Comparison of ENCODE assay signal across 25 cellular contexts in genomic region chr5:171437286-171437821, GRCh38. TPM values are rescaled to one million over a fixed set of nuclear protein-coding genes. Genes with fewer than 3 reads are reported as not detected.
DNase-seq lines count a peak whose midpoint lies in the region; ATAC-seq, FAIRE-seq and TF ChIP-seq lines count a peak whose summit lies in the region.
"Had no signal": no experiment of that assay in that cellular context is flagged by ENCODE, and none has a peak within 500 bp of the region (broad histone marks: within the 10 kb centered on the region; RNA-seq: fewer than 3 reads in every experiment).

No MANE protein-coding gene starts in this region.

- peak overlapping the region; percentile 41 for H4K91ac ChIP-seq in H1 (replicated peaks; ENCODE audit: insufficient read length, low read length)

- no peaks in the 10 kb centered on the region; the same call in 1 of the 2 replicates for H3K23me2 ChIP-seq in H1 (ENCODE audit: low read depth, low read length)

- peak overlapping the region; percentile 81; the same call in 1 of the 2 replicates for H4K8ac ChIP-seq in H1 (ENCODE audit: extremely low read depth, insufficient read depth, low read length)

- H3K36me3 ChIP-seq in SJCRH30 (no peaks in the 10 kb centered on the region), H1 (ENCODE audit: control insufficient read depth in 2 of 4, insufficient read depth in 4 of 4, low read length in 3 of 4) (no peaks in the 10 kb centered on the region), small intestine (ENCODE audit: control insufficient read depth in 2 of 2, insufficient read depth in 2 of 2, low read length in 2 of 2) (no peaks in the 10 kb centered on the region)
- H3K36me3 ChIP-seq: breast epithelium, tibial nerve had no signal

- peak overlapping the region; percentile 78 for H3K18ac ChIP-seq in H1 (ENCODE audit: extremely low read depth, low read length)

- H3K4me2 ChIP-seq in H1 (ENCODE audit: insufficient read depth in 1 of 2, low read depth in 2 of 2, low read length in 2 of 2): peak overlapping the region; percentile 26; a peak in 2 of 4 replicates
- H3K4me2 ChIP-seq: smooth muscle cell had no signal

- H3K14ac ChIP-seq in H1 (ENCODE audit: insufficient read length): no peak overlapping the region

- H3K79me1 ChIP-seq in H1 (ENCODE audit: low read depth, low read length): no peaks in the 10 kb centered on the region

- H2BK5ac ChIP-seq in H1 (ENCODE audit: low read depth, low read length): peak overlapping the region; percentile 60; the same call in 1 of the 2 replicates

- TF ChIP-seq CTCF in H1 (IDR thresholded peaks at IDR 0.05; ENCODE audit: control extremely low read depth in 1 of 3, insufficient read depth in 1 of 3, low read depth in 1 of 3, low read length in 3 of 3) (peak in 1 of 3 experiments; percentile 14; a peak in 1 of 4 replicates), omental fat pad (IDR thresholded peaks at IDR 0.05) (no peak)

- H3K4me1 ChIP-seq in SJCRH30 (peaks cover 8% of the 10 kb centered on the region; the same call in 1 of the 2 replicates), H1 (replicated peaks in 1 of 4; ENCODE audit: control insufficient read depth in 3 of 4, insufficient read depth in 4 of 4, low read length in 3 of 4) (peaks cover 0 to 38% (median 23%) of the 10 kb centered on the region in 4 experiments; a peak in 6 of 7 replicates), small intestine (ENCODE audit: control insufficient read depth in 2 of 2, insufficient read depth in 1 of 2, low read depth in 1 of 2, low read length in 1 of 2) (no peaks in the 10 kb centered on the region)
- H3K4me1 ChIP-seq: breast epithelium, tibial nerve had no signal

- H3K27ac ChIP-seq in SJCRH30 (peak overlapping the region; percentile 76), H1 (ENCODE audit: low read depth, low read length) (no peak overlapping the region), small intestine (ENCODE audit: low read depth in 1 of 2, low read length in 1 of 2) (no peak overlapping the region)
- H3K27ac ChIP-seq: breast epithelium, tibial nerve had no signal

- TF ChIP-seq EP300 in H1 (IDR thresholded peaks at IDR 0.05; ENCODE audit: borderline replicate concordance in 1 of 2, low read depth in 2 of 2, low read length in 2 of 2): no peak

- no peak for FAIRE-seq in H1 (lab: Jason Lieb, UNC)
- FAIRE-seq in small intestine (lab: Jason Lieb, UNC): no peak
- FAIRE-seq: GM12878, kidney, TTC549 had no signal

- TF ChIP-seq POLR2A in H1 (IDR thresholded peaks at IDR 0.05; ENCODE audit: control extremely low read depth in 1 of 2, low read depth in 2 of 2, low read length in 2 of 2): no peak

- peak overlapping the region; percentile 57 for H2AFZ ChIP-seq in H1 (ENCODE audit: low read length)

- H3K4ac ChIP-seq in H1 (replicated peaks; ENCODE audit: insufficient read length, low read depth, low read length): no peak overlapping the region

- DNase-seq in DMS 273 (lab: John Stamatoyannopoulos, UW; ENCODE audit: unreplicated experiment) (peak; percentile 50), SJCRH30 (peak; percentile 84 to 85), H1 (ENCODE audit: low read depth in 1 of 2, low spot score in 2 of 2) (no peak), omental fat pad (ENCODE audit: low spot score) (no peak), small intestine (no peak), NCI-H2081 (lab: John Stamatoyannopoulos, UW) (no peak)
- DNase-seq: activated CD4-positive, alpha-beta T cell treated with anti-CD3 and anti-CD28 coated beads for 48 hours; activated CD8-positive, alpha-beta memory T cell treated with anti-CD3 and anti-CD28 coated beads, Interleukin-2, amount 10 ng/mL, durations not matched to agents 7 days and 5 days; activated naive CD8-positive, alpha-beta T cell treated with anti-CD3 and anti-CD28 coated beads for 36 hours; CD4-positive, alpha-beta memory T cell; DMS79; GOT3; kidney; mesenchymal stem cell; naive thymus-derived CD8-positive, alpha-beta T cell; NCI-H1092 treated with DMSO at 0.1 percent for 48 hours; NCI-H510A; stimulated activated CD4-positive, alpha-beta T cell treated with anti-CD3 and anti-CD28 coated beads, Interleukin-4, amount 100 ng/mL, for 1 hour had no signal

- no peaks in the 10 kb centered on the region for H3K79me2 ChIP-seq in H1 (ENCODE audit: control insufficient read depth in 1 of 2, insufficient read depth in 2 of 2, low read length in 2 of 2)

- POLR2A ChIA-PET in H1 (lab: Charles Lee; ENCODE audit: partially characterized antibody): interaction anchor here (0.8 to 1.6 kb wide), 8 partner anchors 10 to 49 kb away, joined by 3 to 8 read pairs (median 4); partner anchors contain the start of gene NPM1

- peak; percentile 80 for ATAC-seq in omental fat pad (ENCODE audit: low FRiP score)
- no peak for ATAC-seq in HG03139 (IDR thresholded peaks at IDR 0.05; ENCODE audit: unreplicated experiment)
- no peak for ATAC-seq in HG03095 (IDR thresholded peaks at IDR 0.05; ENCODE audit: unreplicated experiment)
- ATAC-seq: activated CD8-positive, alpha-beta memory T cell treated with anti-CD3 and anti-CD28 coated beads, Interleukin-2, amount 10 ng/mL, durations not matched to agents 7 days and 5 days; GM12878; naive thymus-derived CD8-positive, alpha-beta T cell had no signal

- H3K56ac ChIP-seq in H1 (replicated peaks; ENCODE audit: insufficient read length, low read depth, low read length): no peak overlapping the region

- no peak overlapping the region; the same call in 1 of the 2 replicates for H2BK15ac ChIP-seq in H1 (ENCODE audit: low read length)

- no peak overlapping the region for H2AK5ac ChIP-seq in H1 (ENCODE audit: low read depth, low read length)

- no peak overlapping the region for H4K5ac ChIP-seq in H1 (ENCODE audit: insufficient read length, low read depth, low read length)

- H2BK12ac ChIP-seq in H1 (ENCODE audit: low read depth, low read length): peak overlapping the region; percentile 96; the same call in 1 of the 2 replicates

- no peak overlapping the region for H3K23ac ChIP-seq in H1 (ENCODE audit: insufficient read length)

- WGBS in H1 (ENCODE audit: extremely low coverage in 1 of 2, insufficient coverage in 1 of 2, insufficient read length in 1 of 2, insufficient replicate concordance in 2 of 2, low coverage in 1 of 2, low lambda C conversion rate in 2 of 2, missing lambda C conversion rate in 1 of 2), 2 experiments: 45% methylated on average over 13 of the region's 14 CpGs; no CpG with 5 or more reads in 1 of the 2 experiments
- WGBS in small intestine, 3 donors: 66 to 78% (median 69%) methylated on average over 14 of the region's 14 CpGs

- peak in 1 of 2 experiments; percentile 2; a peak in 2 of 4 replicates for TF ChIP-seq RAD21 in H1 (IDR thresholded peaks at IDR 0.05 in 1 of 2, conservative IDR thresholded peaks at IDR 0.05 in 1 of 2; ENCODE audit: low read depth in 2 of 2, low read length in 2 of 2)

- CTCF ChIA-PET in H1 (lab: Charles Lee; ENCODE audit: partially characterized antibody): interaction anchor here (1.0 to 6.3 kb wide), 9 partner anchors 12 to 193 kb away, joined by 3 to 56 read pairs (median 3); partner anchors contain the start of gene FGF18

- peak overlapping the region; percentile 25 for H3K4me3 ChIP-seq in SJCRH30
- H3K4me3 ChIP-seq in H1 (ENCODE audit: extremely low read depth in 1 of 4, insufficient read depth in 2 of 4, low read depth in 3 of 4, low read length in 4 of 4): peak overlapping the region in 1 of 4 experiments; percentile 1; a peak in 2 of 8 replicates
- no peak overlapping the region for H3K4me3 ChIP-seq in small intestine (ENCODE audit: low read depth in 1 of 2, low read length in 2 of 2)
- H3K4me3 ChIP-seq: breast epithelium, GM12878, smooth muscle cell, tibial nerve had no signal

- no peak overlapping the region for H2BK120ac ChIP-seq in H1 (replicated peaks; ENCODE audit: low read depth, low read length)

- peaks cover 0 to 2% of the 10 kb centered on the region in 2 experiments for H4K20me1 ChIP-seq in H1 (replicated peaks in 1 of 2; ENCODE audit: control insufficient read depth in 1 of 2, insufficient read depth in 2 of 2, low read length in 2 of 2)

- no peaks in the 10 kb centered on the region for H3K9me3 ChIP-seq in SJCRH30 (replicated peaks)
- no peaks in the 10 kb centered on the region for H3K9me3 ChIP-seq in H1 (ENCODE audit: insufficient read depth in 2 of 2, low read depth in 1 of 2, low read length in 1 of 2)
- no peaks in the 10 kb centered on the region for H3K9me3 ChIP-seq in small intestine (ENCODE audit: control insufficient read depth, low read depth)
- H3K9me3 ChIP-seq: breast epithelium, tibial nerve had no signal

- H2BK20ac ChIP-seq in H1 (ENCODE audit: low read length): peak overlapping the region; percentile 72; the same call in 1 of the 2 replicates

- no peak overlapping the region for H3K9ac ChIP-seq in H1 (replicated peaks in 1 of 4; ENCODE audit: extremely low read depth in 1 of 4, low read depth in 3 of 4, low read length in 3 of 4)

- H3K27me3 ChIP-seq in SJCRH30 (no peaks in the 10 kb centered on the region), H1 (replicated peaks in 1 of 4; ENCODE audit: control insufficient read depth in 3 of 4, extremely low read depth in 1 of 4, insufficient read depth in 3 of 4, low read length in 3 of 4) (no peaks in the 10 kb centered on the region), small intestine (ENCODE audit: control insufficient read depth in 2 of 2, insufficient read depth in 2 of 2, low read length in 2 of 2) (no peaks in the 10 kb centered on the region)
- H3K27me3 ChIP-seq: breast epithelium, tibial nerve had no signal

RNA-seq across cellular contexts. Expression of gene FGF18, which starts 17.9 kb away (rescaled TPM):
- 0.18 TPM in 1 of 2 replicates, not detected in the other for total RNA-seq in SJCRH30 (2014; rRNA removed; shearing (Covaris generic))
- total RNA-seq in H1 (2021; fragmentation: NEBNext Ultra II Directional; extraction: Animal tissue kit (Norgen Biotek cat#: 25700)): 0.63 and 1.3 TPM in 2 replicates
- polyA plus RNA-seq in H1 (2011; rRNA removed): 0.54 and 0.64 TPM in 2 replicates
- 0.49 TPM for polyA plus RNA-seq in H1 (2011; cell fraction: cytosol; rRNA removed)
- 0.76 TPM for polyA plus RNA-seq in H1 (2011; cell fraction: nucleus; rRNA removed)
- 0.32 to 0.57 TPM (median 0.39 TPM) in 4 replicates for polyA plus RNA-seq in H1 (2012, experiment 1 of 2)
- polyA plus RNA-seq in H1 (2012, experiment 2 of 2): 0.49 TPM
- polyA plus RNA-seq in H1 (2013, experiment 1 of 2): 1.4 TPM
- polyA plus RNA-seq in H1 (2013, experiment 2 of 2): 1.3 TPM
- polyA minus RNA-seq in H1 (2011; rRNA and poly(A)+ RNA removed): 0.22 TPM in 1 of 2 replicates, not detected in the other
- polyA minus RNA-seq in H1 (2011; cell fraction: cytosol; rRNA and poly(A)+ RNA removed): 0.73 TPM
- polyA minus RNA-seq in H1 (2011; cell fraction: nucleus; rRNA and poly(A)+ RNA removed): not detected
- total RNA-seq in omental fat pad: 1 to 10 TPM in 3 of 4 donors, under 1 TPM in 1; 0.79 to 7.5 (median 2.1) TPM
- 1 to 10 TPM in 1 of 3 donors, under 1 TPM in 2; 0.54 to 2.0 (median 0.67) TPM for polyA plus RNA-seq in small intestine
- total RNA-seq: activated CD8-positive, alpha-beta memory T cell treated with anti-CD3 and anti-CD28 coated beads, Interleukin-2, amount 10 ng/mL, durations not matched to agents 7 days and 5 days; smooth muscle cell had no signal
- polyA plus RNA-seq: naive thymus-derived CD8-positive, alpha-beta T cell had no signal

RNA-seq across cellular contexts. Expression of gene NPM1, which starts 49.7 kb away (rescaled TPM):
- 3,269 and 3,693 TPM in 2 replicates for total RNA-seq in SJCRH30 (2014; rRNA removed; shearing (Covaris generic))
- total RNA-seq in H1 (2021; fragmentation: NEBNext Ultra II Directional; extraction: Animal tissue kit (Norgen Biotek cat#: 25700)): 4,042 and 4,211 TPM in 2 replicates
- polyA plus RNA-seq in H1 (2011; rRNA removed): 2,182 and 2,865 TPM in 2 replicates
- 2,969 TPM for polyA plus RNA-seq in H1 (2011; cell fraction: cytosol; rRNA removed)
- polyA plus RNA-seq in H1 (2011; cell fraction: nucleus; rRNA removed): 1,346 TPM
- 3,982 to 7,380 TPM (median 6,139 TPM) in 4 replicates for polyA plus RNA-seq in H1 (2012, experiment 1 of 2)
- 312 TPM for polyA plus RNA-seq in H1 (2012, experiment 2 of 2)
- 3,410 TPM for polyA plus RNA-seq in H1 (2013, experiment 1 of 2)
- polyA plus RNA-seq in H1 (2013, experiment 2 of 2): 3,424 TPM
- polyA minus RNA-seq in H1 (2011; rRNA and poly(A)+ RNA removed): 2,157 and 2,667 TPM in 2 replicates
- 5,713 TPM for polyA minus RNA-seq in H1 (2011; cell fraction: cytosol; rRNA and poly(A)+ RNA removed)
- polyA minus RNA-seq in H1 (2011; cell fraction: nucleus; rRNA and poly(A)+ RNA removed): 2,033 TPM
- total RNA-seq in omental fat pad: 100 to 1,000 TPM; 384 to 931 (median 640) TPM
- polyA plus RNA-seq in small intestine: 1,000 to 10,000 TPM; 1,717 to 3,094 (median 2,048) TPM

Comparison
In these comparisons a context has a peak if more than half of its experiments do, and no peak if none do; other contexts are left out.
1. DNase-seq: peak in DMS 273 (single experiment) and SJCRH30 (2 of 2); none in H1 (0 of 2), omental fat pad (single experiment), small intestine (single experiment) and NCI-H2081 (0 of 2).